Comparison of ENCODE assay signal across 15 cellular contexts in genomic region chr4:110411599-110412011, GRCh38.
DNase-seq lines count a peak whose midpoint lies in the region; ATAC-seq and TF ChIP-seq lines count a peak whose summit lies in the region.
"Had no signal": no experiment of that assay in that cellular context is flagged by ENCODE, and none has a peak within 500 bp of the region (broad histone marks: within the 10 kb centered on the region; RNA-seq: fewer than 3 reads in every experiment).

No MANE protein-coding gene starts in this region.

- H3K27me3 Mint-ChIP-seq in endothelial cell (ENCODE audit: unreplicated experiment) (no peaks in the 10 kb centered on the region), nephron progenitor cell (ENCODE audit: low read depth, poor library complexity) (peaks cover 16% of the 10 kb centered on the region)
- peaks cover 5% of the 10 kb centered on the region for H3K27me3 Mint-ChIP-seq in activated naive CD8-positive, alpha-beta T cell treated with anti-CD3 and anti-CD28 coated beads, Interleukin-2, amount 50 U/mL, for 24 hours

- H3K4me3 Mint-ChIP-seq in endothelial cell (ENCODE audit: unreplicated experiment) (peak overlapping the region; percentile 91), nephron progenitor cell (peak overlapping the region; percentile 86)
- no peak overlapping the region for H3K4me3 Mint-ChIP-seq in activated naive CD8-positive, alpha-beta T cell treated with anti-CD3 and anti-CD28 coated beads, Interleukin-2, amount 50 U/mL, for 24 hours
- H3K4me3 Mint-ChIP-seq: HFFc6 had no signal

- H3K27ac Mint-ChIP-seq in endothelial cell (ENCODE audit: unreplicated experiment) (peak overlapping the region; percentile 78), nephron progenitor cell (peak overlapping the region; percentile 97)
- H3K27ac Mint-ChIP-seq in activated naive CD8-positive, alpha-beta T cell treated with anti-CD3 and anti-CD28 coated beads, Interleukin-2, amount 50 U/mL, for 24 hours = no peak overlapping the region
- H3K27ac Mint-ChIP-seq: activated T-cell treated with anti-CD3 and anti-CD28 coated beads, Interleukin-2, amount 50 U/mL, for 24 hours; HFFc6; stimulated activated naive B cell treated with anti-CD40 and anti-IgM and Interleukin-4, amounts not matched to agents 10 μg/mL and 1 μg/mL and 100 μg/mL, for 72 hours had no signal

- peaks cover 8% of the 10 kb centered on the region for H3K36me3 Mint-ChIP-seq in endothelial cell (ENCODE audit: low read depth, unreplicated experiment)
- peaks cover 39% of the 10 kb centered on the region for H3K36me3 Mint-ChIP-seq in nephron progenitor cell (ENCODE audit: low read depth)
- H3K36me3 Mint-ChIP-seq in activated naive CD8-positive, alpha-beta T cell treated with anti-CD3 and anti-CD28 coated beads, Interleukin-2, amount 50 U/mL, for 24 hours (ENCODE audit: low read depth) = no peaks in the 10 kb centered on the region
- H3K36me3 Mint-ChIP-seq: stimulated activated naive B cell treated with anti-CD40 and anti-IgM and Interleukin-4, amounts not matched to agents 10 μg/mL and 1 μg/mL and 100 μg/mL, for 72 hours had no signal

- TF ChIP-seq CTCF in endothelial cell (IDR thresholded peaks at IDR 0.05; ENCODE audit: unreplicated experiment) (no peak), nephron progenitor cell (IDR thresholded peaks at IDR 0.05) (no peak)

- H3K4me1 Mint-ChIP-seq in endothelial cell (ENCODE audit: unreplicated experiment) (no peaks in the 10 kb centered on the region), nephron progenitor cell (peaks cover 20% of the 10 kb centered on the region)
- no peaks in the 10 kb centered on the region for H3K4me1 Mint-ChIP-seq in activated naive CD8-positive, alpha-beta T cell treated with anti-CD3 and anti-CD28 coated beads, Interleukin-2, amount 50 U/mL, for 24 hours
- H3K4me1 Mint-ChIP-seq: stimulated activated naive B cell treated with anti-CD40 and anti-IgM and Interleukin-4, amounts not matched to agents 10 μg/mL and 1 μg/mL and 100 μg/mL, for 72 hours had no signal

- ATAC-seq in HG03469 (IDR thresholded peaks at IDR 0.05; ENCODE audit: unreplicated experiment) = no peak
- no peak for ATAC-seq in activated naive CD8-positive, alpha-beta T cell treated with anti-CD3 and anti-CD28 coated beads, Interleukin-2, amount 50 U/mL, for 24 hours

- no peaks in the 10 kb centered on the region for H3K36me3 ChIP-seq in H7 (replicated peaks; ENCODE audit: control insufficient read depth, insufficient read depth, low read length)

- peaks cover 26% of the 10 kb centered on the region for H3K27me3 ChIP-seq in H7 (ENCODE audit: control insufficient read depth, insufficient read depth, low read length)

- DNase-seq in H7 = peak; percentile 70
- DNase-seq in NCI-H2227 (lab: John Stamatoyannopoulos, UW; ENCODE audit: unreplicated experiment) = peak; percentile 86
- DNase-seq in endothelial cell (ENCODE audit: low spot score) = peak; percentile 5
- peak; percentile 15 for DNase-seq in nephron progenitor cell
- no peak for DNase-seq in activated naive CD4-positive, alpha-beta T cell treated with Interleukin-2 at 50 U/mL for 16 hours
- no peak for DNase-seq in activated naive CD8-positive, alpha-beta T cell treated with anti-CD3 and anti-CD28 coated beads, Interleukin-2, amount 50 U/mL, for 24 hours
- DNase-seq in ureter (ENCODE audit: low spot score) = no peak
- DNase-seq: activated T-cell treated with anti-CD3 and anti-CD28 coated beads, Interleukin-2, amount 50 U/mL, for 24 hours; HFFc6; KG1; NCI-H2171; SHP77 treated with DMSO at 0.1 percent for 48 hours; stimulated activated CD4-positive, alpha-beta T cell treated with anti-CD3 and anti-CD28 coated beads, Interleukin-1b, Interleukin-23, amount 100 ng/mL, for 48 hours; stimulated activated naive B cell treated with anti-CD40 and anti-IgM and Interleukin-4, amounts not matched to agents 10 μg/mL and 1 μg/mL and 100 μg/mL, for 72 hours had no signal

- peak overlapping the region; percentile 38 for H3K4me3 ChIP-seq in H7 (ENCODE audit: insufficient read depth, low read depth, low read length)

- no peaks in the 10 kb centered on the region for H3K9me3 Mint-ChIP-seq in endothelial cell (ENCODE audit: unreplicated experiment)
- peaks cover 70% of the 10 kb centered on the region for H3K9me3 Mint-ChIP-seq in nephron progenitor cell
- no peaks in the 10 kb centered on the region for H3K9me3 Mint-ChIP-seq in activated naive CD8-positive, alpha-beta T cell treated with anti-CD3 and anti-CD28 coated beads, Interleukin-2, amount 50 U/mL, for 24 hours
- H3K9me3 Mint-ChIP-seq: activated T-cell treated with anti-CD3 and anti-CD28 coated beads, Interleukin-2, amount 50 U/mL, for 24 hours; stimulated activated naive B cell treated with anti-CD40 and anti-IgM and Interleukin-4, amounts not matched to agents 10 μg/mL and 1 μg/mL and 100 μg/mL, for 72 hours had no signal

Comparison
In these comparisons a context has a peak if more than half of its experiments do, and no peak if none do; other contexts are left out.
1. DNase-seq: peak in H7 (single experiment), NCI-H2227 (single experiment), endothelial cell (single experiment) and nephron progenitor cell (single experiment); none in activated naive CD4-positive, alpha-beta T cell treated with Interleukin-2 at 50 U/mL for 16 hours (single experiment), activated naive CD8-positive, alpha-beta T cell treated with anti-CD3 and anti-CD28 coated beads, Interleukin-2, amount 50 U/mL, for 24 hours (single experiment) and ureter (single experiment).